Comparison of ENCODE assay signal across 24 cellular contexts in genomic region chr1:167065481-167065880, GRCh38. TPM values are rescaled to one million over a fixed set of nuclear protein-coding genes. Genes with fewer than 3 reads are reported as not detected.
"Had no signal": no experiment of that assay in that cellular context is flagged by ENCODE, and none has a peak within 500 bp of the region (broad histone marks: within the 10 kb centered on the region; RNA-seq: fewer than 3 reads in every experiment).

No MANE protein-coding gene starts in this region.

- H3K79me2 ChIP-seq: parathyroid adenoma had no signal

- H3K36me3 ChIP-seq: gastroesophageal sphincter, heart left ventricle, neutrophil, stomach, upper lobe of left lung had no signal

- ATAC-seq: activated naive CD8-positive, alpha-beta T cell treated with anti-CD3 and anti-CD28 coated beads, Interleukin-2, amount 50 U/mL, for 24 hours; esophagus mucosa; gastroesophageal sphincter; natural killer cell; sciatic nerve; stimulated activated effector memory CD8-positive, alpha-beta T cell treated with anti-CD3 and anti-CD28 coated beads, Interleukin-12 subunit alpha, Interleukin-12 subunit beta, amount 100 ng/mL, for 72 hours had no signal

- H3K9me3 ChIP-seq: gastroesophageal sphincter, heart left ventricle, neutrophil, stomach, upper lobe of left lung had no signal

- H3K4me3 ChIP-seq: gastroesophageal sphincter, heart left ventricle, stomach, upper lobe of left lung had no signal

- H3K4me1 ChIP-seq: parathyroid adenoma had no signal

- H3K9ac ChIP-seq: parathyroid adenoma had no signal

- H2AFZ ChIP-seq: parathyroid adenoma had no signal

- H3K27me3 ChIP-seq: neutrophil, upper lobe of left lung had no signal

- DNase-seq: activated CD4-positive, CD25-positive, alpha-beta regulatory T cell treated with anti-CD3 and anti-CD28 coated beads, Interleukin-2, amount 50 U/mL, for 72 hours; activated CD8-positive, alpha-beta memory T cell treated with anti-CD3 and anti-CD28 coated beads for 24 hours; activated CD8-positive, alpha-beta memory T cell treated with anti-CD3 and anti-CD28 coated beads, Interleukin-2, amount 50 U/mL, for 48 hours; activated effector memory CD4-positive, alpha-beta T cell treated with Interleukin-2 at 50 U/mL for 16 hours; activated naive CD4-positive, alpha-beta T cell treated with anti-CD3 and anti-CD28 coated beads, Interleukin-2, amount 10 ng/mL, durations not matched to agents 7 days and 5 days; activated naive CD8-positive, alpha-beta T cell treated with anti-CD3 and anti-CD28 coated beads, Interleukin-2, amount 50 U/mL, for 24 hours; activated T-cell treated with anti-CD3 and anti-CD28 coated beads, Interleukin-2, amount 50 U/mL, for 48 hours; anterior cingulate cortex; effector CD4-positive, alpha-beta T cell; kidney glomerular epithelial cell; stimulated activated CD4-positive, alpha-beta T cell treated with anti-CD3 and anti-CD28 coated beads, Interleukin-4, amount 100 ng/mL, for 24 hours; stomach; upper lobe of left lung had no signal

- H3K27ac ChIP-seq: gastroesophageal sphincter, heart left ventricle, neutrophil, parathyroid adenoma, stomach, upper lobe of left lung, VCaP had no signal

RNA-seq across cellular contexts. Expression of gene GPA33, which starts 24.7 kb away (rescaled TPM):
- total RNA-seq: esophagus mucosa, sciatic nerve, temporal lobe had no signal

RNA-seq across cellular contexts. Expression of gene STYXL2, which starts 28.4 kb away (rescaled TPM):
- total RNA-seq: esophagus mucosa, natural killer cell had no signal
- polyA plus RNA-seq: liver, stomach had no signal
